8 cellular contexts compared by ENCODE assay signal in genomic region chr7:111098011-111098925, GRCh38. TPM values are rescaled to one million over a fixed set of nuclear protein-coding genes. Genes with fewer than 3 reads are reported as not detected.
A peak's percentile ranks its signal among the peaks of the same experiment; 100 is the strongest.
DNase-seq lines count a peak whose midpoint lies in the region; ATAC-seq and TF ChIP-seq lines count a peak whose summit lies in the region.

No MANE protein-coding gene starts in this region.

- peak; percentile 90 for TF ChIP-seq CTCF in BE2C (IDR thresholded peaks at IDR 0.05; ENCODE audit: low read depth, low read length)
- peak; percentile 63 for TF ChIP-seq CTCF in cardiac muscle cell (IDR thresholded peaks at IDR 0.05; ENCODE audit: low read depth, low read length)

- H3K4me1 ChIP-seq in BE2C (peaks cover 36% of the 10 kb centered on the region), cardiac muscle cell (ENCODE audit: low read depth) (peaks cover 36% of the 10 kb centered on the region)

- ATAC-seq in GM18861 (IDR thresholded peaks at IDR 0.05; ENCODE audit: unreplicated experiment) (peak; percentile 94), HG03039 (IDR thresholded peaks at IDR 0.05; ENCODE audit: unreplicated experiment) (peak; percentile 66)

- H3K27me3 ChIP-seq in BE2C (no peaks in the 10 kb centered on the region), cardiac muscle cell (no peaks in the 10 kb centered on the region)

- no peak overlapping the region for H3K4me3 ChIP-seq in BE2C (ENCODE audit: low read depth, low read length)
- peak overlapping the region; percentile 1 for H3K4me3 ChIP-seq in cardiac muscle cell

- no peaks in the 10 kb centered on the region for H3K9me3 ChIP-seq in BE2C
- no peaks in the 10 kb centered on the region for H3K9me3 ChIP-seq in cardiac muscle cell (ENCODE audit: low read depth)

- H3K36me3 ChIP-seq in BE2C (peaks cover 52% of the 10 kb centered on the region), cardiac muscle cell (peaks cover 3% of the 10 kb centered on the region)

- DNase-seq in BE2C (peak; percentile 61), NCI-H82 (lab: John Stamatoyannopoulos, UW) (peak; percentile 65), cardiac muscle cell (ENCODE audit: low read depth in 1 of 2, low spot score in 1 of 2) (peak; percentile 50 to 67), AG08396 (ENCODE audit: low spot score) (no peak)
- peak; percentile 8 to 12 for DNase-seq in activated T-helper 1 cell treated with anti-CD3 and anti-CD28 coated beads, Interleukin-2, amount 50 U/mL, for 16 hours (ENCODE audit: low read depth in 1 of 2, low spot score in 1 of 2)
- DNase-seq in stimulated activated CD4-positive, alpha-beta T cell treated with anti-CD3 and anti-CD28 coated beads, Interleukin-1b, Interleukin-23, amount 100 ng/mL, for 4 hours (ENCODE audit: low read depth in 2 of 2) = peak; percentile 41

- H3K27ac ChIP-seq in cardiac muscle cell = no peak overlapping the region

RNA-seq across cellular contexts. Expression of gene LRRN3, which starts 7.3 kb away (rescaled TPM):
- polyA plus RNA-seq in BE2C (2012; ENCODE audit: insufficient read depth, insufficient read length, low read depth) = 29.9 TPM
- 43.7 and 45.8 TPM in 2 replicates for total RNA-seq in cardiac muscle cell
- 84.6 and 86.4 TPM in 2 replicates for polyA plus RNA-seq in cardiac muscle cell
